1 cellular context compared by ENCODE assay signal in the genomic region with DNA sequence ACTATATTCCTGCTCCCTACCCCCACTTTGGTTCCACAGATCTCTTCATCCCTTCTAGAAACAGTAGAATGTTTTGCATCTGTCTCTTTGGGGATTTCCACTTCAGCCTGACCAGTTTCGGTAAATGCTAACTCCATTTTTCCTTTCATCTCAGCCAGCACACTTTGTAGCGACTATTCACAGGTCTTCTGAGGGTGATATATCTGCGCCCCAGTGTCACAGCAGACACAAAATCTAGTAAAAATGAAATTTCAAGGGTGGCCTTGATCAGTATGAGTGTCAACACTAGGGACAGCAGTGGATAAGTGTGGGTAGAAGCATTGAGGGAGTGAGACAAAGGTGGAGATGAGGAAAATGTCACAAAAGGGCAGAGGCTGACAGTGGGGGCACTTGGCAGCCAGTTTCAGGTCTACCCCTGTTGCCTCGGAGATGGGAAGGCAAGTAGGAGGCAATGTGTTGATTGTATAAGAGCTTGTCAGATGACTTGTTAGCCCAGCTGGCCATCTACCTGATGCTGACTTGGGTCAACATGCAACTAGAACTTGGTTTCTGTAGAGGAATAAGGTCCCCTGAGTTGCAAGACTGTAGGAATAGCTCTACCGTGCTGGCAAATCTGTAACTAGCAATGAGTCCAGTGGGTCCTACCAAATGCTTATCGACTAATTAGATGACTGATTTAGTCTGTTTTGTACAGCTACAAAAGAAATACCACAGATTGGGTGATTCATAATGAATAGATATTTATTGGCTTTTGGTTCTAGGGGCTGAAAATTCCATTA.
TF ChIP-seq lines count a peak whose summit lies in the region.

No MANE protein-coding gene starts in this region.

TF ChIP-seq in GM12878, 131 proteins besides CTCF, POLR2A, EP300 and RAD21 (continued from another document and continues in another):
- TF ChIP-seq, protein P1, sequence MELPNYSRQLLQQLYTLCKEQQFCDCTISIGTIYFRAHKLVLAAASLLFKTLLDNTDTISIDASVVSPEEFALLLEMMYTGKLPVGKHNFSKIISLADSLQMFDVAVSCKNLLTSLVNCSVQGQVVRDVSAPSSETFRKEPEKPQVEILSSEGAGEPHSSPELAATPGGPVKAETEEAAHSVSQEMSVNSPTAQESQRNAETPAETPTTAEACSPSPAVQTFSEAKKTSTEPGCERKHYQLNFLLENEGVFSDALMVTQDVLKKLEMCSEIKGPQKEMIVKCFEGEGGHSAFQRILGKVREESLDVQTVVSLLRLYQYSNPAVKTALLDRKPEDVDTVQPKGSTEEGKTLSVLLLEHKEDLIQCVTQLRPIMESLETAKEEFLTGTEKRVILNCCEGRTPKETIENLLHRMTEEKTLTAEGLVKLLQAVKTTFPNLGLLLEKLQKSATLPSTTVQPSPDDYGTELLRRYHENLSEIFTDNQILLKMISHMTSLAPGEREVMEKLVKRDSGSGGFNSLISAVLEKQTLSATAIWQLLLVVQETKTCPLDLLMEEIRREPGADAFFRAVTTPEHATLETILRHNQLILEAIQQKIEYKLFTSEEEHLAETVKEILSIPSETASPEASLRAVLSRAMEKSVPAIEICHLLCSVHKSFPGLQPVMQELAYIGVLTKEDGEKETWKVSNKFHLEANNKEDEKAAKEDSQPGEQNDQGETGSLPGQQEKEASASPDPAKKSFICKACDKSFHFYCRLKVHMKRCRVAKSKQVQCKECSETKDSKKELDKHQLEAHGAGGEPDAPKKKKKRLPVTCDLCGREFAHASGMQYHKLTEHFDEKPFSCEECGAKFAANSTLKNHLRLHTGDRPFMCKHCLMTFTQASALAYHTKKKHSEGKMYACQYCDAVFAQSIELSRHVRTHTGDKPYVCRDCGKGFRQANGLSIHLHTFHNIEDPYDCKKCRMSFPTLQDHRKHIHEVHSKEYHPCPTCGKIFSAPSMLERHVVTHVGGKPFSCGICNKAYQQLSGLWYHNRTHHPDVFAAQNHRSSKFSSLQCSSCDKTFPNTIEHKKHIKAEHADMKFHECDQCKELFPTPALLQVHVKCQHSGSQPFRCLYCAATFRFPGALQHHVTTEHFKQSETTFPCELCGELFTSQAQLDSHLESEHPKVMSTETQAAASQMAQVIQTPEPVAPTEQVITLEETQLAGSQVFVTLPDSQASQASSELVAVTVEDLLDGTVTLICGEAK (IDR thresholded peaks at IDR 0.05; ENCODE audit: borderline replicate concordance): no peak
- TF ChIP-seq, protein P2, sequence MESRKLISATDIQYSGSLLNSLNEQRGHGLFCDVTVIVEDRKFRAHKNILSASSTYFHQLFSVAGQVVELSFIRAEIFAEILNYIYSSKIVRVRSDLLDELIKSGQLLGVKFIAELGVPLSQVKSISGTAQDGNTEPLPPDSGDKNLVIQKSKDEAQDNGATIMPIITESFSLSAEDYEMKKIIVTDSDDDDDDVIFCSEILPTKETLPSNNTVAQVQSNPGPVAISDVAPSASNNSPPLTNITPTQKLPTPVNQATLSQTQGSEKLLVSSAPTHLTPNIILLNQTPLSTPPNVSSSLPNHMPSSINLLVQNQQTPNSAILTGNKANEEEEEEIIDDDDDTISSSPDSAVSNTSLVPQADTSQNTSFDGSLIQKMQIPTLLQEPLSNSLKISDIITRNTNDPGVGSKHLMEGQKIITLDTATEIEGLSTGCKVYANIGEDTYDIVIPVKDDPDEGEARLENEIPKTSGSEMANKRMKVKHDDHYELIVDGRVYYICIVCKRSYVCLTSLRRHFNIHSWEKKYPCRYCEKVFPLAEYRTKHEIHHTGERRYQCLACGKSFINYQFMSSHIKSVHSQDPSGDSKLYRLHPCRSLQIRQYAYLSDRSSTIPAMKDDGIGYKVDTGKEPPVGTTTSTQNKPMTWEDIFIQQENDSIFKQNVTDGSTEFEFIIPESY (IDR thresholded peaks at IDR 0.05): no peak
- no peak for TF ChIP-seq NFXL1 (IDR thresholded peaks at IDR 0.05; ENCODE audit: borderline replicate concordance)
- peak; percentile 90 for TF ChIP-seq RELA (IDR thresholded peaks at IDR 0.05; ENCODE audit: borderline replicate concordance, partially characterized antibody)
- no peak for TF ChIP-seq TAF1 (IDR thresholded peaks at IDR 0.05; ENCODE audit: borderline replicate concordance, low read depth, low read length)
- TF ChIP-seq SIX5 (IDR thresholded peaks at IDR 0.05; ENCODE audit: low read depth, low read length, severe bottlenecking): no peak
- TF ChIP-seq STAT1 (conservative IDR thresholded peaks at IDR 0.05): no peak
- no peak for TF ChIP-seq CBX3 (IDR thresholded peaks at IDR 0.05; ENCODE audit: borderline replicate concordance, low read depth)
- peak; percentile 62 to 68; a peak in 3 of 4 replicates for TF ChIP-seq BHLHE40 (IDR thresholded peaks at IDR 0.05; ENCODE audit: borderline replicate concordance in 1 of 2, low read depth in 2 of 2, low read length in 1 of 2)
- 0 out of 2 replicates have a peak, but pooled peaks have one; percentile 34 for TF ChIP-seq IRF4 (IDR thresholded peaks at IDR 0.05; ENCODE audit: low read depth, low read length)
- no peak for TF ChIP-seq TCF12 (IDR thresholded peaks at IDR 0.05; ENCODE audit: low read depth, low read length)
- TF ChIP-seq YY1 (IDR thresholded peaks at IDR 0.05; ENCODE audit: low read depth, low read length): peak; percentile 32; the same call in 1 of the 2 replicates
- no peak for TF ChIP-seq ZSCAN29 (IDR thresholded peaks at IDR 0.05)
- peak in 1 of 2 experiments; percentile 76; a peak in 1 of 4 replicates for TF ChIP-seq ETV6 (conservative IDR thresholded peaks at IDR 0.05 in 1 of 2, IDR thresholded peaks at IDR 0.05 in 1 of 2; ENCODE audit: borderline replicate concordance in 1 of 2, low read depth in 1 of 2)
- TF ChIP-seq, protein P3, sequence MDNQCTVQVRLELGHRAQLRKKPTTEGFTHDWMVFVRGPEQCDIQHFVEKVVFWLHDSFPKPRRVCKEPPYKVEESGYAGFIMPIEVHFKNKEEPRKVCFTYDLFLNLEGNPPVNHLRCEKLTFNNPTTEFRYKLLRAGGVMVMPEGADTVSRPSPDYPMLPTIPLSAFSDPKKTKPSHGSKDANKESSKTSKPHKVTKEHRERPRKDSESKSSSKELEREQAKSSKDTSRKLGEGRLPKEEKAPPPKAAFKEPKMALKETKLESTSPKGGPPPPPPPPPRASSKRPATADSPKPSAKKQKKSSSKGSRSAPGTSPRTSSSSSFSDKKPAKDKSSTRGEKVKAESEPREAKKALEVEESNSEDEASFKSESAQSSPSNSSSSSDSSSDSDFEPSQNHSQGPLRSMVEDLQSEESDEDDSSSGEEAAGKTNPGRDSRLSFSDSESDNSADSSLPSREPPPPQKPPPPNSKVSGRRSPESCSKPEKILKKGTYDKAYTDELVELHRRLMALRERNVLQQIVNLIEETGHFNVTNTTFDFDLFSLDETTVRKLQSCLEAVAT (IDR thresholded peaks at IDR 0.05): peak; percentile 69
- TF ChIP-seq, protein P4, sequence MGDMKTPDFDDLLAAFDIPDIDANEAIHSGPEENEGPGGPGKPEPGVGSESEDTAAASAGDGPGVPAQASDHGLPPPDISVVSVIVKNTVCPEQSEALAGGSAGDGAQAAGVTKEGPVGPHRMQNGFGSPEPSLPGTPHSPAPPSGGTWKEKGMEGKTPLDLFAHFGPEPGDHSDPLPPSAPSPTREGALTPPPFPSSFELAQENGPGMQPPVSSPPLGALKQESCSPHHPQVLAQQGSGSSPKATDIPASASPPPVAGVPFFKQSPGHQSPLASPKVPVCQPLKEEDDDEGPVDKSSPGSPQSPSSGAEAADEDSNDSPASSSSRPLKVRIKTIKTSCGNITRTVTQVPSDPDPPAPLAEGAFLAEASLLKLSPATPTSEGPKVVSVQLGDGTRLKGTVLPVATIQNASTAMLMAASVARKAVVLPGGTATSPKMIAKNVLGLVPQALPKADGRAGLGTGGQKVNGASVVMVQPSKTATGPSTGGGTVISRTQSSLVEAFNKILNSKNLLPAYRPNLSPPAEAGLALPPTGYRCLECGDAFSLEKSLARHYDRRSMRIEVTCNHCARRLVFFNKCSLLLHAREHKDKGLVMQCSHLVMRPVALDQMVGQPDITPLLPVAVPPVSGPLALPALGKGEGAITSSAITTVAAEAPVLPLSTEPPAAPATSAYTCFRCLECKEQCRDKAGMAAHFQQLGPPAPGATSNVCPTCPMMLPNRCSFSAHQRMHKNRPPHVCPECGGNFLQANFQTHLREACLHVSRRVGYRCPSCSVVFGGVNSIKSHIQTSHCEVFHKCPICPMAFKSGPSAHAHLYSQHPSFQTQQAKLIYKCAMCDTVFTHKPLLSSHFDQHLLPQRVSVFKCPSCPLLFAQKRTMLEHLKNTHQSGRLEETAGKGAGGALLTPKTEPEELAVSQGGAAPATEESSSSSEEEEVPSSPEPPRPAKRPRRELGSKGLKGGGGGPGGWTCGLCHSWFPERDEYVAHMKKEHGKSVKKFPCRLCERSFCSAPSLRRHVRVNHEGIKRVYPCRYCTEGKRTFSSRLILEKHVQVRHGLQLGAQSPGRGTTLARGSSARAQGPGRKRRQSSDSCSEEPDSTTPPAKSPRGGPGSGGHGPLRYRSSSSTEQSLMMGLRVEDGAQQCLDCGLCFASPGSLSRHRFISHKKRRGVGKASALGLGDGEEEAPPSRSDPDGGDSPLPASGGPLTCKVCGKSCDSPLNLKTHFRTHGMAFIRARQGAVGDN (IDR thresholded peaks at IDR 0.05): peak; percentile 43; the same call in 1 of the 2 replicates
- TF ChIP-seq JUND (IDR thresholded peaks at IDR 0.05; ENCODE audit: low read depth, low read length): no peak
- TF ChIP-seq RUNX3 (IDR thresholded peaks at IDR 0.05; ENCODE audit: low read length): peak; percentile 58
- no peak for TF ChIP-seq RBBP5 (conservative IDR thresholded peaks at IDR 0.05)
- TF ChIP-seq, protein P5, sequence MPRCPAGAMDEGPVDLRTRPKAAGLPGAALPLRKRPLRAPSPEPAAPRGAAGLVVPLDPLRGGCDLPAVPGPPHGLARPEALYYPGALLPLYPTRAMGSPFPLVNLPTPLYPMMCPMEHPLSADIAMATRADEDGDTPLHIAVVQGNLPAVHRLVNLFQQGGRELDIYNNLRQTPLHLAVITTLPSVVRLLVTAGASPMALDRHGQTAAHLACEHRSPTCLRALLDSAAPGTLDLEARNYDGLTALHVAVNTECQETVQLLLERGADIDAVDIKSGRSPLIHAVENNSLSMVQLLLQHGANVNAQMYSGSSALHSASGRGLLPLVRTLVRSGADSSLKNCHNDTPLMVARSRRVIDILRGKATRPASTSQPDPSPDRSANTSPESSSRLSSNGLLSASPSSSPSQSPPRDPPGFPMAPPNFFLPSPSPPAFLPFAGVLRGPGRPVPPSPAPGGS (IDR thresholded peaks at IDR 0.05; ENCODE audit: borderline replicate concordance, insufficient read depth, low read depth, low read length, poor library complexity, severe bottlenecking): peak; percentile 26
- TF ChIP-seq POLR2AphosphoS5 (IDR thresholded peaks at IDR 0.05; ENCODE audit: low read length): no peak
- no peak for TF ChIP-seq ZZZ3 (IDR thresholded peaks at IDR 0.05; ENCODE audit: control insufficient read depth, insufficient read length, low read depth)
- TF ChIP-seq PML (IDR thresholded peaks at IDR 0.05; ENCODE audit: low read length): no peak
- TF ChIP-seq, protein P6, sequence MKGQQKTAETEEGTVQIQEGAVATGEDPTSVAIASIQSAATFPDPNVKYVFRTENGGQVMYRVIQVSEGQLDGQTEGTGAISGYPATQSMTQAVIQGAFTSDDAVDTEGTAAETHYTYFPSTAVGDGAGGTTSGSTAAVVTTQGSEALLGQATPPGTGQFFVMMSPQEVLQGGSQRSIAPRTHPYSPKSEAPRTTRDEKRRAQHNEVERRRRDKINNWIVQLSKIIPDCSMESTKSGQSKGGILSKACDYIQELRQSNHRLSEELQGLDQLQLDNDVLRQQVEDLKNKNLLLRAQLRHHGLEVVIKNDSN (IDR thresholded peaks at IDR 0.05; ENCODE audit: borderline replicate concordance, extremely low read length, insufficient read depth, low read depth, low read length): no peak
- no peak for TF ChIP-seq ZNF274 (IDR thresholded peaks at IDR 0.05; ENCODE audit: insufficient read depth, insufficient read length)
- TF ChIP-seq, protein P7, sequence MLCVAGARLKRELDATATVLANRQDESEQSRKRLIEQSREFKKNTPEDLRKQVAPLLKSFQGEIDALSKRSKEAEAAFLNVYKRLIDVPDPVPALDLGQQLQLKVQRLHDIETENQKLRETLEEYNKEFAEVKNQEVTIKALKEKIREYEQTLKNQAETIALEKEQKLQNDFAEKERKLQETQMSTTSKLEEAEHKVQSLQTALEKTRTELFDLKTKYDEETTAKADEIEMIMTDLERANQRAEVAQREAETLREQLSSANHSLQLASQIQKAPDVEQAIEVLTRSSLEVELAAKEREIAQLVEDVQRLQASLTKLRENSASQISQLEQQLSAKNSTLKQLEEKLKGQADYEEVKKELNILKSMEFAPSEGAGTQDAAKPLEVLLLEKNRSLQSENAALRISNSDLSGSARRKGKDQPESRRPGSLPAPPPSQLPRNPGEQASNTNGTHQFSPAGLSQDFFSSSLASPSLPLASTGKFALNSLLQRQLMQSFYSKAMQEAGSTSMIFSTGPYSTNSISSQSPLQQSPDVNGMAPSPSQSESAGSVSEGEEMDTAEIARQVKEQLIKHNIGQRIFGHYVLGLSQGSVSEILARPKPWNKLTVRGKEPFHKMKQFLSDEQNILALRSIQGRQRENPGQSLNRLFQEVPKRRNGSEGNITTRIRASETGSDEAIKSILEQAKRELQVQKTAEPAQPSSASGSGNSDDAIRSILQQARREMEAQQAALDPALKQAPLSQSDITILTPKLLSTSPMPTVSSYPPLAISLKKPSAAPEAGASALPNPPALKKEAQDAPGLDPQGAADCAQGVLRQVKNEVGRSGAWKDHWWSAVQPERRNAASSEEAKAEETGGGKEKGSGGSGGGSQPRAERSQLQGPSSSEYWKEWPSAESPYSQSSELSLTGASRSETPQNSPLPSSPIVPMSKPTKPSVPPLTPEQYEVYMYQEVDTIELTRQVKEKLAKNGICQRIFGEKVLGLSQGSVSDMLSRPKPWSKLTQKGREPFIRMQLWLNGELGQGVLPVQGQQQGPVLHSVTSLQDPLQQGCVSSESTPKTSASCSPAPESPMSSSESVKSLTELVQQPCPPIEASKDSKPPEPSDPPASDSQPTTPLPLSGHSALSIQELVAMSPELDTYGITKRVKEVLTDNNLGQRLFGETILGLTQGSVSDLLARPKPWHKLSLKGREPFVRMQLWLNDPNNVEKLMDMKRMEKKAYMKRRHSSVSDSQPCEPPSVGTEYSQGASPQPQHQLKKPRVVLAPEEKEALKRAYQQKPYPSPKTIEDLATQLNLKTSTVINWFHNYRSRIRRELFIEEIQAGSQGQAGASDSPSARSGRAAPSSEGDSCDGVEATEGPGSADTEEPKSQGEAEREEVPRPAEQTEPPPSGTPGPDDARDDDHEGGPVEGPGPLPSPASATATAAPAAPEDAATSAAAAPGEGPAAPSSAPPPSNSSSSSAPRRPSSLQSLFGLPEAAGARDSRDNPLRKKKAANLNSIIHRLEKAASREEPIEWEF (IDR thresholded peaks at IDR 0.05; ENCODE audit: insufficient replicate concordance, low read depth, low read length): no peak
- no peak for TF ChIP-seq HDAC6 (IDR thresholded peaks at IDR 0.05; ENCODE audit: unreplicated experiment)
- TF ChIP-seq, protein P8, sequence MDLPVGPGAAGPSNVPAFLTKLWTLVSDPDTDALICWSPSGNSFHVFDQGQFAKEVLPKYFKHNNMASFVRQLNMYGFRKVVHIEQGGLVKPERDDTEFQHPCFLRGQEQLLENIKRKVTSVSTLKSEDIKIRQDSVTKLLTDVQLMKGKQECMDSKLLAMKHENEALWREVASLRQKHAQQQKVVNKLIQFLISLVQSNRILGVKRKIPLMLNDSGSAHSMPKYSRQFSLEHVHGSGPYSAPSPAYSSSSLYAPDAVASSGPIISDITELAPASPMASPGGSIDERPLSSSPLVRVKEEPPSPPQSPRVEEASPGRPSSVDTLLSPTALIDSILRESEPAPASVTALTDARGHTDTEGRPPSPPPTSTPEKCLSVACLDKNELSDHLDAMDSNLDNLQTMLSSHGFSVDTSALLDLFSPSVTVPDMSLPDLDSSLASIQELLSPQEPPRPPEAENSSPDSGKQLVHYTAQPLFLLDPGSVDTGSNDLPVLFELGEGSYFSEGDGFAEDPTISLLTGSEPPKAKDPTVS (IDR thresholded peaks at IDR 0.05; ENCODE audit: low read depth, low read length): no peak
- no peak; the same call in 1 of the 2 replicates for TF ChIP-seq FOXM1 (IDR thresholded peaks at IDR 0.05; ENCODE audit: low read depth, low read length)
- no peak for TF ChIP-seq TARDBP (IDR thresholded peaks at IDR 0.05; ENCODE audit: borderline replicate concordance)
